13 cellular contexts compared by ENCODE assay signal in genomic region chr18:29383311-29384273, GRCh38.
DNase-seq lines count a peak whose midpoint lies in the region; ATAC-seq and TF ChIP-seq lines count a peak whose summit lies in the region.
"Had no signal": no experiment of that assay in that cellular context is flagged by ENCODE, and none has a peak within 500 bp of the region (broad histone marks: within the 10 kb centered on the region; RNA-seq: fewer than 3 reads in every experiment).

No MANE protein-coding gene starts in this region.

- TF ChIP-seq CTCF in GM10248 (IDR thresholded peaks at IDR 0.05; ENCODE audit: control extremely low read depth, extremely low read depth, low read depth, missing control alignments), result no peak

- intact Hi-C loops in right cardiac atrium (cut with DNase I), result no loop called here

- no peaks in the 10 kb centered on the region for H3K9me3 ChIP-seq in right cardiac atrium (ENCODE audit: control insufficient read depth, low read length)

- H3K4me1 ChIP-seq in right cardiac atrium (ENCODE audit: control insufficient read depth, insufficient read depth, low read length), result no peaks in the 10 kb centered on the region

- ATAC-seq in GM18870 (IDR thresholded peaks at IDR 0.05; ENCODE audit: unreplicated experiment) (peak; percentile 82), right cardiac atrium (no peak)
- ATAC-seq in activated CD4-positive, CD25-positive, alpha-beta regulatory T cell treated with anti-CD3 and anti-CD28 coated beads, Interleukin-2, amount 50 U/mL, for 24 hours, result no peak
- ATAC-seq: activated CD4-positive, alpha-beta T cell treated with anti-CD3 and anti-CD28 coated beads for 36 hours; natural killer cell had no signal

- POLR2A ChIA-PET in GM10248 (lab: Yijun Ruan, JAX), result no interaction called here

- H3K27me3 ChIP-seq in right cardiac atrium (ENCODE audit: control insufficient read depth, insufficient read depth), result no peaks in the 10 kb centered on the region

- CTCF ChIA-PET in GM10248 (lab: Yijun Ruan, JAX), result interaction anchor here (1.2 to 1.8 kb wide), 3 partner anchors 12 to 132 kb away, joined by 3 to 4 read pairs (median 3); no protein-coding TSS in a partner anchor

- 68% methylated on average over 5 of the region's 5 CpGs for WGBS in right cardiac atrium

- no peak overlapping the region for H3K27ac ChIP-seq in right cardiac atrium (ENCODE audit: low read length)
- H3K27ac ChIP-seq: C4-2B had no signal

- no peak overlapping the region for H3K4me3 ChIP-seq in right cardiac atrium (ENCODE audit: low read length)

- DNase-seq in H4 (ENCODE audit: low spot score), result peak; percentile 21
- DNase-seq in HS-27A (ENCODE audit: low read depth), result peak; percentile 3
- peak; percentile 59 for DNase-seq in fibroblast of peridontal ligament (ENCODE audit: extremely low read depth)
- no peak for DNase-seq in right cardiac atrium
- DNase-seq in medulla oblongata (ENCODE audit: extremely low spot score), result no peak
- DNase-seq in GM10248 (ENCODE audit: extremely low spot score), result no peak
- DNase-seq: activated CD4-positive, alpha-beta T cell treated with anti-CD3 and anti-CD28 coated beads for 36 hours; caudate nucleus; natural killer cell; small intestine had no signal

Comparison
In these comparisons a context has a peak if more than half of its experiments do, and no peak if none do; other contexts are left out.
1. DNase-seq: peak in H4 (single experiment), HS-27A (single experiment) and fibroblast of peridontal ligament (single experiment); none in right cardiac atrium (0 of 3), medulla oblongata (single experiment) and GM10248 (single experiment).